In the genomic region with DNA sequence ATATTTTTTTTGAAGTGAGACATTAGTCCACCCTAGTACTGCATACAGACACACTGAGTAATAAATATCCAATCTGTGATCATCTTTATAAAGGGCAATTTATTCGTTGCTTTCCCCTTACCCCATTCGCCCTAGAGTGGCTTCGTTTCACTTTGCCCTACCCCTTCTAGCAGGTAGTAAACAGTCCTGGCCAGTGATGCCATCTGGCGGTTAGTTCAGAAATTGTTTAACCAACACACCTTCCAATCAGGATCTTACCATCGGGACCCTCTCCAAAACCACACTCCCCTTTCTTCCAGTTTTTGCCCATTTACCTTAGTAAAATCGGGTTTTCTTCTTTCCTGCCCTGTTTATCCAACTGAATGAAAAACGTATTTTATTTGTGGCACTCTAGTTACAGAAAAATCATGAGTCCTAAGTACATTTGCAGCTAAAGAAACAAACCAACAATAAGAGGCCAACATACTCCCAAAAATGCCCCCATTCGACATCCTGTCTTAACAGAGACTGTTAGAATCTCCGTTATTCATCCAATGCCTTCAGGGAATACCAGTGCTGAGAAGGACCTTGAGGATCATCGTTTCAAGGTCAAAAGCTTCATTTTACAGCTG, we compare ENCODE assay signal across 8 cellular contexts. TPM values are rescaled to one million over a fixed set of nuclear protein-coding genes. Genes with fewer than 3 reads are reported as not detected.
DNase-seq lines count a peak whose midpoint lies in the region; ATAC-seq and TF ChIP-seq lines count a peak whose summit lies in the region.

No MANE protein-coding gene starts in this region.

- in situ Hi-C loops in Caki2 (cut with HindIII; ENCODE audit: low pct_unique_long_range_greater_than_20kb, low sequenced_read_pairs), result no loop called here

- no peak for TF ChIP-seq POLR2A in stomach (IDR thresholded peaks at IDR 0.05)

- H3K4me1 ChIP-seq in stomach, result peaks cover 12 to 63% (median 41%) of the 10 kb centered on the region in 4 donors

- no peak for TF ChIP-seq EP300 in stomach (IDR thresholded peaks at IDR 0.05)

- TF ChIP-seq CTCF in nephron progenitor cell (IDR thresholded peaks at IDR 0.05) (peak; percentile 59), stomach (IDR thresholded peaks at IDR 0.05) (peak in 5 of 7 experiments; percentile 42 to 75 (median 69))

- peaks cover 0 to 5% of the 10 kb centered on the region in 2 donors for H3K9me3 Mint-ChIP-seq in activated T-cell treated with anti-CD3 and anti-CD28 coated beads, Interleukin-2, amount 50 U/mL, for 72 hours
- peaks cover 13% of the 10 kb centered on the region for H3K9me3 Mint-ChIP-seq in nephron progenitor cell

- intact Hi-C loops in stomach (cut with DNase I; ENCODE audit: low total_unique reads), result loop anchor here (5.0 kb wide), 1 partner anchor 329 kb away; no protein-coding TSS in a partner anchor

- H3K9me3 ChIP-seq in stomach, result no peaks in the 10 kb centered on the region

- peaks cover 5% of the 10 kb centered on the region for H3K27me3 Mint-ChIP-seq in activated T-cell treated with anti-CD3 and anti-CD28 coated beads, Interleukin-2, amount 50 U/mL, for 72 hours (ENCODE audit: low read depth)
- H3K27me3 Mint-ChIP-seq in nephron progenitor cell (ENCODE audit: low read depth, poor library complexity), result peaks cover 12% of the 10 kb centered on the region

- H3K27ac Mint-ChIP-seq in activated T-cell treated with anti-CD3 and anti-CD28 coated beads, Interleukin-2, amount 50 U/mL, for 72 hours, result peak overlapping the region; percentile 79
- H3K27ac Mint-ChIP-seq in nephron progenitor cell, result no peak overlapping the region

- H3K4me1 Mint-ChIP-seq in activated T-cell treated with anti-CD3 and anti-CD28 coated beads, Interleukin-2, amount 50 U/mL, for 72 hours (ENCODE audit: low read depth), result peaks cover 52% of the 10 kb centered on the region
- H3K4me1 Mint-ChIP-seq in nephron progenitor cell, result peaks cover 21% of the 10 kb centered on the region

- peaks cover 8 to 20% of the 10 kb centered on the region in 2 donors for H3K36me3 Mint-ChIP-seq in activated T-cell treated with anti-CD3 and anti-CD28 coated beads, Interleukin-2, amount 50 U/mL, for 72 hours (ENCODE audit: insufficient read depth in 2 of 2)
- peaks cover 45% of the 10 kb centered on the region for H3K36me3 Mint-ChIP-seq in nephron progenitor cell (ENCODE audit: low read depth)

- peak overlapping the region in 3 of 5 donors; percentile 99 to 100 (median 99) for H3K27ac ChIP-seq in stomach

- no peaks in the 10 kb centered on the region for H3K27me3 ChIP-seq in stomach

- peaks cover 0 to 6% (median 2%) of the 10 kb centered on the region in 4 donors for H3K36me3 ChIP-seq in stomach

- peak; percentile 34 for ATAC-seq in GM21381 (IDR thresholded peaks at IDR 0.05; ENCODE audit: unreplicated experiment)
- peak; percentile 26 to 49 for ATAC-seq in activated T-cell treated with anti-CD3 and anti-CD28 coated beads, Interleukin-2, amount 50 U/mL, for 72 hours (replicated peaks in 1 of 2)

- 6 to 10% (median 6%) methylated on average over 10 of the region's 10 CpGs for WGBS in stomach, 5 donors

- peak; percentile 59 for DNase-seq in Caki2 (ENCODE audit: low read depth)
- peak; percentile 59 for DNase-seq in HuH-7 (ENCODE audit: low spot score)
- peak; percentile 92 for DNase-seq in OCI-M1 (lab: John Stamatoyannopoulos, UW)
- peak; percentile 70 to 78 for DNase-seq in activated T-cell treated with anti-CD3 and anti-CD28 coated beads, Interleukin-2, amount 50 U/mL, for 72 hours
- peak; percentile 85 for DNase-seq in fibroblast of peridontal ligament (ENCODE audit: extremely low read depth)
- peak; percentile 58 for DNase-seq in nephron progenitor cell
- peak; percentile 74 for DNase-seq in stomach

- H3K4me3 ChIP-seq in stomach, result peak overlapping the region in 3 of 4 donors; percentile 5 to 77 (median 70)

- H3K4me3 Mint-ChIP-seq in activated T-cell treated with anti-CD3 and anti-CD28 coated beads, Interleukin-2, amount 50 U/mL, for 72 hours, result peak overlapping the region; percentile 92 to 99
- H3K4me3 Mint-ChIP-seq in nephron progenitor cell, result peak overlapping the region; percentile 99

RNA-seq across cellular contexts. Expression of a gene that starts 2.2 kb away (rescaled TPM):
- 110 and 132 TPM in 2 replicates for total RNA-seq in Caki2 (2014; rRNA removed; shearing (Covaris generic); ENCODE audit: low replicate concordance)
- 10 to 100 TPM; 74.7 to 90.0 TPM for total RNA-seq in activated T-cell treated with anti-CD3 and anti-CD28 coated beads, Interleukin-2, amount 50 U/mL, for 72 hours
- 100 to 1,000 TPM in 3 of 5 donors, 10 to 100 TPM in 2; 10.5 to 473 (median 132) TPM for total RNA-seq in stomach
- polyA plus RNA-seq in stomach, result 10 to 100 TPM; 46.4 to 96.2 (median 74.6) TPM

Comparison
In these comparisons a context has a peak if more than half of its experiments do, and no peak if none do; other contexts are left out.
1. Peak in every context shown above with its lines: DNase-seq, ATAC-seq, H3K4me3 ChIP-seq and H3K27ac ChIP-seq.